15 cellular contexts compared by ENCODE assay signal in the genomic region with DNA sequence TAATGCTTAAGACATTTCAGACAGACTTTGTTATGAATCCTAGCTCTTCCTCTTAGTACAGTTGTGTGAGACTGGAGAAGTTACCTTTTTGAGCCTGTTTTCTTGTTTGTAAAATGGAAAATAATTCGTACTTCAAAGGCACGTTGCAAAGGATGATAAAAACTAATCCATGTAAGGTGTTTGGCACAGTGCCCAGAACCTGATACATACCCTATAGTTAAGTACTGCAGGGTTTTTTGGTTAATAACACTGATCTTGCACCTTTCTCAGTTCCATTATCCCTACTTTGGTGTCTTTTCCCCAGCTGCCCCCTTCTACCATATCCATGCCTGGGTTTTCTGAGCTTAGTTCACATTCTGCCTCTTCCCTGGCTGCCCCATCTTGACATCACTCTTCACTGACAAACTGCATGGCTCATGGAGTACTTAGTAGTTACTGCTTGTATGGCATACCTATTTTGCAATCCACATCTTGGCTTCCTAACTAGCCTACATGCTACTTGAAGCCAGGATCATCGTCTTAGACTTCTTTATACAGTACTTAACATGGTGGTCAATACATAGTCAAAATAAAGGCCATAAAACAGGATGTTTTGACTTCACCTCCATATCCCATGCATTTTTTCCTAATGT. TPM values are rescaled to one million over a fixed set of nuclear protein-coding genes. Genes with fewer than 3 reads are reported as not detected.
DNase-seq lines count a peak whose midpoint lies in the region; ATAC-seq and TF ChIP-seq lines count a peak whose summit lies in the region.
"Had no signal": no experiment of that assay in that cellular context is flagged by ENCODE, and none has a peak within 500 bp of the region (broad histone marks: within the 10 kb centered on the region; RNA-seq: fewer than 3 reads in every experiment).

No MANE protein-coding gene starts in this region.

- no peak overlapping the region for H3K23ac ChIP-seq in IMR-90 (ENCODE audit: low read depth, low read length)

- ATAC-seq in IMR-90 (ENCODE audit: low read depth), result no peak
- ATAC-seq: T-cell had no signal

- H2BK20ac ChIP-seq in IMR-90 (ENCODE audit: low read depth, low read length), result peak overlapping the region; percentile 84

- H3K79me1 ChIP-seq in IMR-90 (ENCODE audit: low read depth in 1 of 2, low read length in 2 of 2), result no peaks in the 10 kb centered on the region

- no peaks in the 10 kb centered on the region for H3K9me1 ChIP-seq in IMR-90 (ENCODE audit: insufficient read depth, low read length)

- POLR2A ChIA-PET in IMR-90 (lab: Charles Lee; ENCODE audit: unreplicated experiment), result no interaction called here

- no peak overlapping the region; the same call in 1 of the 2 replicates for H3K18ac ChIP-seq in IMR-90 (ENCODE audit: low read depth, low read length)

- no peak overlapping the region for H3K27ac ChIP-seq in IMR-90 (ENCODE audit: insufficient read depth, low read length)
- H3K27ac ChIP-seq in thyroid gland, result no peak overlapping the region
- no peak overlapping the region for H3K27ac ChIP-seq in osteoblast (ENCODE audit: low read depth, low read length)
- H3K27ac ChIP-seq: sigmoid colon, transverse colon had no signal

- peak; percentile 27 for DNase-seq in NCI-H2171 treated with DMSO at 0.1 percent for 48 hours (lab: John Stamatoyannopoulos, UW)
- DNase-seq in NCI-H2171 (lab: John Stamatoyannopoulos, UW), result no peak
- peak; percentile 45 for DNase-seq in IMR-90
- peak; percentile 21 for DNase-seq in RPMI8226
- DNase-seq in fibroblast of the aortic adventitia (ENCODE audit: low read depth), result peak; percentile 37
- no peak for DNase-seq in thyroid gland
- DNase-seq in osteoblast (ENCODE audit: insufficient read length, low spot score, missing footprints), result no peak
- no peak for DNase-seq in Kasumi-1 (lab: John Stamatoyannopoulos, UW)
- DNase-seq: activated naive CD4-positive, alpha-beta T cell treated with anti-CD3 and anti-CD28 coated beads, Interleukin-2, amount 10 ng/mL, durations not matched to agents 7 days and 5 days; head of caudate nucleus; sigmoid colon; T-cell; transverse colon had no signal

- no peaks in the 10 kb centered on the region for H3K79me2 ChIP-seq in osteoblast (ENCODE audit: insufficient read depth, low read length)

- BruUV-seq in IMR-90 (replicated peaks; lab: Mats Ljungman, UMichigan), result no TSS peak

- H3K9me3 ChIP-seq in IMR-90 (ENCODE audit: control insufficient read depth, insufficient read depth, low read length), result no peaks in the 10 kb centered on the region
- no peaks in the 10 kb centered on the region for H3K9me3 ChIP-seq in thyroid gland
- H3K9me3 ChIP-seq in osteoblast (ENCODE audit: low read depth, low read length), result no peaks in the 10 kb centered on the region
- H3K9me3 ChIP-seq: sigmoid colon, transverse colon had no signal

- TF ChIP-seq CTCF in IMR-90 (conservative IDR thresholded peaks at IDR 0.05; ENCODE audit: low read depth, low read length) (no peak), fibroblast of the aortic adventitia (IDR thresholded peaks at IDR 0.05; ENCODE audit: insufficient read depth, low read length) (no peak), thyroid gland (IDR thresholded peaks at IDR 0.05) (no peak), osteoblast (IDR thresholded peaks at IDR 0.05; ENCODE audit: extremely low read depth, low read depth, low read length) (no peak)

- CTCF ChIA-PET in IMR-90 (lab: Yijun Ruan, JAX), result no interaction called here

- H3K56ac ChIP-seq in IMR-90 (ENCODE audit: extremely low read depth, insufficient read depth, low read length), result no peak overlapping the region

- no peak overlapping the region for H3K4me2 ChIP-seq in IMR-90 (ENCODE audit: low read depth, low read length)
- no peak overlapping the region for H3K4me2 ChIP-seq in osteoblast (ENCODE audit: insufficient read depth, low read length)

- WGBS in IMR-90 (ENCODE audit: extremely low coverage in 2 of 2, insufficient read length in 1 of 2), 2 experiments, result no CpG with 5 or more reads among the region's 3 CpGs
- 80 to 81% methylated on average over 3 of the region's 3 CpGs for WGBS in thyroid gland, 2 donors

- no peak overlapping the region for H4K5ac ChIP-seq in IMR-90 (ENCODE audit: low read depth, low read length)

- TF ChIP-seq RAD21 in IMR-90 (IDR thresholded peaks at IDR 0.05; ENCODE audit: low read length), result no peak

- peaks cover 9% of the 10 kb centered on the region for H3K4me1 ChIP-seq in IMR-90 (ENCODE audit: control insufficient read depth, insufficient read depth, low read length)
- no peaks in the 10 kb centered on the region for H3K4me1 ChIP-seq in thyroid gland
- peaks cover 19% of the 10 kb centered on the region for H3K4me1 ChIP-seq in osteoblast (ENCODE audit: insufficient read depth, low read length)
- H3K4me1 ChIP-seq: transverse colon had no signal

- intact Hi-C loops in IMR-90 (cut with micrococcal nuclease) (no loop called here), thyroid gland (cut with DNase I) (no loop called here)

- no peak overlapping the region for H2AK9ac ChIP-seq in IMR-90 (replicated peaks; ENCODE audit: low read depth, low read length, poor library complexity)

- H4K8ac ChIP-seq in IMR-90 (ENCODE audit: low read depth in 2 of 2, low read length in 2 of 2), result peak overlapping the region in 1 of 2 experiments; percentile 22; a peak in 2 of 4 replicates

- no peak overlapping the region for H2BK5ac ChIP-seq in IMR-90 (ENCODE audit: low read depth, low read length, poor library complexity, severe bottlenecking)

- TF ChIP-seq POLR2A in IMR-90 (IDR thresholded peaks at IDR 0.05; ENCODE audit: low read depth, low read length) (no peak), thyroid gland (IDR thresholded peaks at IDR 0.05) (no peak)

- H3K4me3 ChIP-seq in IMR-90 (ENCODE audit: insufficient read depth, low read depth, low read length) (no peak overlapping the region), fibroblast of the aortic adventitia (ENCODE audit: low read depth, low read length) (no peak overlapping the region), thyroid gland (replicated peaks in 1 of 3) (no peak overlapping the region), osteoblast (ENCODE audit: insufficient read depth, low read length) (no peak overlapping the region)
- H3K4me3 ChIP-seq: sigmoid colon, transverse colon had no signal

- peak overlapping the region; percentile 7; the same call in 1 of the 3 replicates for H2BK15ac ChIP-seq in IMR-90 (ENCODE audit: low read depth, low read length)

- no peak overlapping the region for H2AFZ ChIP-seq in IMR-90 (replicated peaks; ENCODE audit: low read length, poor library complexity)
- H2AFZ ChIP-seq in osteoblast (ENCODE audit: low read length), result no peak overlapping the region

- in situ Hi-C loops in IMR-90 (cut with MboI; ENCODE audit: low sequenced_read_pairs), result no loop called here

- H3K27me3 ChIP-seq in IMR-90 (ENCODE audit: control insufficient read depth, insufficient read depth, low read length) (no peaks in the 10 kb centered on the region), thyroid gland (no peaks in the 10 kb centered on the region), osteoblast (ENCODE audit: insufficient read depth, low read length) (no peaks in the 10 kb centered on the region)
- H3K27me3 ChIP-seq: sigmoid colon, transverse colon had no signal

- no peak overlapping the region for H3K9ac ChIP-seq in IMR-90 (ENCODE audit: low read depth, low read length)

- H3K36me3 ChIP-seq in IMR-90 (ENCODE audit: control insufficient read depth, insufficient read depth, low read length) (no peaks in the 10 kb centered on the region), thyroid gland (no peaks in the 10 kb centered on the region), osteoblast (ENCODE audit: insufficient read depth, low read length) (no peaks in the 10 kb centered on the region)
- H3K36me3 ChIP-seq: sigmoid colon, transverse colon had no signal

- H3K4ac ChIP-seq in IMR-90 (ENCODE audit: low read depth, low read length), result no peak overlapping the region; the same call in 1 of the 2 replicates

- H4K20me1 ChIP-seq in IMR-90 (ENCODE audit: insufficient read depth, low read length), result no peaks in the 10 kb centered on the region
- no peaks in the 10 kb centered on the region for H4K20me1 ChIP-seq in osteoblast (ENCODE audit: insufficient read depth, low read length)

- H2BK120ac ChIP-seq in IMR-90 (ENCODE audit: low read depth, low read length), result peak overlapping the region; percentile 71

- dilution Hi-C loops in IMR-90 (cut with HindIII; ENCODE audit: low sequenced_read_pairs, unreplicated experiment), result no loop called here

- peak overlapping the region; percentile 40 for H2AK5ac ChIP-seq in IMR-90 (ENCODE audit: low read depth, low read length)

- H4K91ac ChIP-seq in IMR-90 (ENCODE audit: insufficient read depth, low read depth, low read length), result peak overlapping the region; percentile 48; the same call in 1 of the 2 replicates

- H3K14ac ChIP-seq in IMR-90 (replicated peaks; ENCODE audit: low read depth, low read length), result peak overlapping the region; percentile 50; the same call in 1 of the 2 replicates

TF ChIP-seq in IMR-90, 13 proteins besides CTCF, POLR2A, EP300 and RAD21 (continues in another document):
- TF ChIP-seq, protein P1, sequence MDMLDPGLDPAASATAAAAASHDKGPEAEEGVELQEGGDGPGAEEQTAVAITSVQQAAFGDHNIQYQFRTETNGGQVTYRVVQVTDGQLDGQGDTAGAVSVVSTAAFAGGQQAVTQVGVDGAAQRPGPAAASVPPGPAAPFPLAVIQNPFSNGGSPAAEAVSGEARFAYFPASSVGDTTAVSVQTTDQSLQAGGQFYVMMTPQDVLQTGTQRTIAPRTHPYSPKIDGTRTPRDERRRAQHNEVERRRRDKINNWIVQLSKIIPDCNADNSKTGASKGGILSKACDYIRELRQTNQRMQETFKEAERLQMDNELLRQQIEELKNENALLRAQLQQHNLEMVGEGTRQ (IDR thresholded peaks at IDR 0.05; ENCODE audit: low read depth, low read length), result no peak

RNA-seq across cellular contexts. Expression of a gene that starts 10.1 kb away (rescaled TPM):
- not detected in 2 replicates for total RNA-seq in IMR-90 (2012; rRNA removed)
- polyA plus RNA-seq in IMR-90 (2012; rRNA removed), result not detected in 2 replicates
- not detected in 2 replicates for polyA plus RNA-seq in IMR-90 (2012; cell fraction: cytosol; rRNA removed)
- polyA plus RNA-seq in IMR-90 (2012; cell fraction: nucleus; rRNA removed; ENCODE audit: low replicate concordance), result not detected in 2 replicates
- not detected in 2 replicates for total RNA-seq in fibroblast of the aortic adventitia (ENCODE audit: low replicate concordance)
- total RNA-seq in thyroid gland, result under 1 TPM in 1 of 4 donors, not detected in 3; 0.27 TPM
- not detected in 2 replicates for total RNA-seq in osteoblast
- total RNA-seq: HT1080, sigmoid colon, T-cell, transverse colon had no signal
- polyA plus RNA-seq: AG04450, sigmoid colon had no signal

RNA-seq across cellular contexts. Expression of a gene that starts 39.3 kb away (rescaled TPM):
- total RNA-seq in IMR-90 (2012; rRNA removed), result 1.1 and 2.7 TPM in 2 replicates
- polyA plus RNA-seq in IMR-90 (2012; rRNA removed), result 1.7 and 1.8 TPM in 2 replicates
- 0.58 and 1.4 TPM in 2 replicates for polyA plus RNA-seq in IMR-90 (2012; cell fraction: cytosol; rRNA removed)
- polyA plus RNA-seq in IMR-90 (2012; cell fraction: nucleus; rRNA removed; ENCODE audit: low replicate concordance), result 1.2 and 2.2 TPM in 2 replicates
- 0.18 and 1.9 TPM in 2 replicates for total RNA-seq in fibroblast of the aortic adventitia (ENCODE audit: low replicate concordance)
- 1 to 10 TPM in 2 of 4 donors, under 1 TPM in 2; 0.54 to 2.8 (median 0.92) TPM for total RNA-seq in thyroid gland
- 0.29 TPM in 1 of 2 replicates, not detected in the other for total RNA-seq in osteoblast

Comparison
In these comparisons a context has a peak if more than half of its experiments do, and no peak if none do; other contexts are left out.
1. DNase-seq: peak in NCI-H2171 treated with DMSO at 0.1 percent for 48 hours (single experiment), IMR-90 (single experiment), RPMI8226 (single experiment) and fibroblast of the aortic adventitia (single experiment); none in NCI-H2171 (single experiment), thyroid gland (0 of 2), osteoblast (single experiment) and Kasumi-1 (0 of 2).